3 cellular contexts compared by ENCODE assay signal in the genomic region with DNA sequence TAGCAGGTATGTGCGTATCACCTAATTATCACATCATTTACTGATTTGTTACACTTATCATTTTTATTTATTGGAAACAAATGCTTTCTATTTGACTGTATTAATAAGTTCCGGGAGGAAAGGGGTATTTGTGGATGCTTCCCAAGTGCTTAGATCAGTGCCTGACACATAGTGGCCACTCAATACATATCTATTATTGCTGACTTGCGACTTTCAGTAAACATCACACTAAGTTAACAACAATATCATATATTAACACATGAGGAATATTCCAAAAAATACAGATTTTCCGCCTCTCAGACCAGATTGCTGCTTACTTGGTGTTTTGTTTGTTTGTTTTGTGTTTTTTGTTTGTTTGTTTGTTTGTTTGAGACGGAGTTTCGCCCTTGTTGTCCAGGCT.
A peak's percentile ranks its signal among the peaks of the same experiment; 100 is the strongest.
TF ChIP-seq lines count a peak whose summit lies in the region.

No MANE protein-coding gene starts in this region.

TF ChIP-seq in A549, 52 proteins besides CTCF, POLR2A, EP300 and RAD21:
- TF ChIP-seq, protein P1, sequence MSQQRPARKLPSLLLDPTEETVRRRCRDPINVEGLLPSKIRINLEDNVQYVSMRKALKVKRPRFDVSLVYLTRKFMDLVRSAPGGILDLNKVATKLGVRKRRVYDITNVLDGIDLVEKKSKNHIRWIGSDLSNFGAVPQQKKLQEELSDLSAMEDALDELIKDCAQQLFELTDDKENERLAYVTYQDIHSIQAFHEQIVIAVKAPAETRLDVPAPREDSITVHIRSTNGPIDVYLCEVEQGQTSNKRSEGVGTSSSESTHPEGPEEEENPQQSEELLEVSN (IDR thresholded peaks at IDR 0.05; ENCODE audit: borderline replicate concordance, low read depth), result no peak
- TF ChIP-seq MAZ (IDR thresholded peaks at IDR 0.05; ENCODE audit: borderline replicate concordance, low read depth, low read length), result no peak
- peak; percentile 78 for TF ChIP-seq MAFK (IDR thresholded peaks at IDR 0.05; ENCODE audit: partially characterized antibody)
- TF ChIP-seq EHMT2 (IDR thresholded peaks at IDR 0.05; ENCODE audit: low read depth), result no peak
- no peak for TF ChIP-seq NPAS2 (CRISPR knock-in tag; IDR thresholded peaks at IDR 0.05; ENCODE audit: borderline replicate concordance)

TF ChIP-seq in IMR-90, 13 proteins besides CTCF, POLR2A, EP300 and RAD21:
- TF ChIP-seq MAFK (IDR thresholded peaks at IDR 0.05; ENCODE audit: low read depth, low read length), result peak; percentile 71
- TF ChIP-seq MXI1 (IDR thresholded peaks at IDR 0.05; ENCODE audit: borderline replicate concordance, low read depth, low read length), result no peak

TF ChIP-seq in H1, 55 proteins besides CTCF, POLR2A, EP300 and RAD21:
- TF ChIP-seq TAF7 (optimal IDR thresholded peaks at IDR 0.05; ENCODE audit: borderline replicate concordance, low read depth, low read length) (no peak), MAFK (IDR thresholded peaks at IDR 0.05; ENCODE audit: low read depth, low read length) (0 out of 2 replicates have a peak, but pooled peaks have one; percentile 19)
